In genomic region chr1:51506537-51506936, GRCh38 we compare ENCODE assay signal across 9 cellular contexts. TPM values are rescaled to one million over a fixed set of nuclear protein-coding genes. Genes with fewer than 3 reads are reported as not detected.
DNase-seq lines count a peak whose midpoint lies in the region; ATAC-seq, FAIRE-seq and TF ChIP-seq lines count a peak whose summit lies in the region.
"Had no signal": no experiment of that assay in that cellular context is flagged by ENCODE, and none has a peak within 500 bp of the region (broad histone marks: within the 10 kb centered on the region; RNA-seq: fewer than 3 reads in every experiment).

No MANE protein-coding gene starts in this region.

- DNase-seq in CD4-positive, alpha-beta T cell, result no peak
- DNase-seq in HEK293T (ENCODE audit: extremely low spot score) (no peak), astrocyte of the cerebellum (ENCODE audit: low read depth) (peak; percentile 88), myocyte (ENCODE audit: low read depth) (peak; percentile 74), NCI-H1417 (lab: John Stamatoyannopoulos, UW) (no peak), kidney glomerular epithelial cell (lab: John Stamatoyannopoulos, UW) (no peak), small intestine (no peak), mesenteric fat pad (ENCODE audit: low spot score) (no peak)

- H3K27ac ChIP-seq in CD4-positive, alpha-beta T cell (ENCODE audit: low read depth, low read length), result no peak overlapping the region
- H3K27ac ChIP-seq in small intestine (ENCODE audit: low read depth in 1 of 2, low read length in 1 of 2), result no peak overlapping the region
- H3K27ac ChIP-seq: neutrophil had no signal

- CTCF ChIA-PET in CD4-positive, alpha-beta T cell (lab: Charles Lee), result interaction anchor here (1.6 kb wide), 1 partner anchor 29 kb away, joined by 3 read pairs; no protein-coding TSS in a partner anchor
- CTCF ChIA-PET in HEK293T (lab: Yijun Ruan, JAX), result no interaction called here

- FAIRE-seq in small intestine (lab: Jason Lieb, UNC), result no peak

- POLR2A ChIA-PET in CD4-positive, alpha-beta T cell (lab: Charles Lee), result interaction anchor here (1.1 kb wide), 1 partner anchor 14 kb away, joined by 3 read pairs; no protein-coding TSS in a partner anchor
- POLR2A ChIA-PET in HEK293T (lab: Yijun Ruan, JAX), result no interaction called here

- no peaks in the 10 kb centered on the region for H3K9me3 Mint-ChIP-seq in CD4-positive, alpha-beta T cell

- ATAC-seq in CD4-positive, alpha-beta T cell (ENCODE audit: poor library complexity), result peak; percentile 32

- peaks cover 0 to 2% of the 10 kb centered on the region in 2 donors for H3K4me1 ChIP-seq in small intestine (ENCODE audit: control insufficient read depth in 2 of 2, insufficient read depth in 1 of 2, low read depth in 1 of 2, low read length in 1 of 2)

- no peak overlapping the region for H3K27ac Mint-ChIP-seq in CD4-positive, alpha-beta T cell

- in situ Hi-C loops in astrocyte of the cerebellum (cut with HindIII; ENCODE audit: low sequenced_read_pairs), result no loop called here

- H3K4me3 ChIP-seq in astrocyte of the cerebellum (ENCODE audit: low read depth, low read length) (peak overlapping the region; percentile 1), small intestine (ENCODE audit: low read depth in 1 of 2, low read length in 2 of 2) (no peak overlapping the region)

- WGBS in small intestine, 3 donors, result 40 to 58% (median 46%) methylated on average over 3 of the region's 3 CpGs

- intact Hi-C loops in CD4-positive, alpha-beta T cell (cut with DNase I, micrococcal nuclease), result no loop called here

- H3K36me3 ChIP-seq in small intestine (ENCODE audit: control insufficient read depth in 2 of 2, insufficient read depth in 2 of 2, low read length in 2 of 2), result no peaks in the 10 kb centered on the region

- H3K27me3 Mint-ChIP-seq in CD4-positive, alpha-beta T cell, result no peaks in the 10 kb centered on the region

- peaks cover 62% of the 10 kb centered on the region for H3K4me1 Mint-ChIP-seq in CD4-positive, alpha-beta T cell (ENCODE audit: low read depth)

- H3K4me3 Mint-ChIP-seq in CD4-positive, alpha-beta T cell, result peak overlapping the region; percentile 27

- no peaks in the 10 kb centered on the region for H3K9me3 ChIP-seq in CD4-positive, alpha-beta T cell (ENCODE audit: control insufficient read depth, low read length)
- no peaks in the 10 kb centered on the region for H3K9me3 ChIP-seq in small intestine (ENCODE audit: control insufficient read depth, low read depth)
- H3K9me3 ChIP-seq: neutrophil had no signal

- peaks cover 46% of the 10 kb centered on the region for H3K36me3 Mint-ChIP-seq in CD4-positive, alpha-beta T cell (ENCODE audit: low read depth)

- no peak for TF ChIP-seq CTCF in CD4-positive, alpha-beta T cell (IDR thresholded peaks at IDR 0.05)
- no peak for TF ChIP-seq CTCF in astrocyte of the cerebellum (IDR thresholded peaks at IDR 0.05; ENCODE audit: low read depth, low read length, missing control alignments)

- no peaks in the 10 kb centered on the region for H3K27me3 ChIP-seq in CD4-positive, alpha-beta T cell (ENCODE audit: control insufficient read depth, insufficient read depth, low read length)
- no peaks in the 10 kb centered on the region for H3K27me3 ChIP-seq in small intestine (ENCODE audit: control insufficient read depth in 2 of 2, insufficient read depth in 2 of 2, low read length in 2 of 2)
- H3K27me3 ChIP-seq: neutrophil had no signal

TF ChIP-seq in HEK293T, 16 proteins besides CTCF, POLR2A, EP300 and RAD21:
- peak; percentile 84 for TF ChIP-seq ZNF384 (IDR thresholded peaks at IDR 0.05)
- no peak for TF ChIP-seq L3MBTL2 (conservative IDR thresholded peaks at IDR 0.05)

RNA-seq across cellular contexts. Expression of gene EPS15, which starts 12.5 kb away (rescaled TPM):
- 10 to 100 TPM; 44.5 to 47.9 TPM for total RNA-seq in CD4-positive, alpha-beta T cell
- total RNA-seq in myocyte, result 21.0 and 35.9 TPM in 2 replicates
- 21.2 TPM for polyA plus RNA-seq in myocyte (2012)
- polyA plus RNA-seq in small intestine, result 10 to 100 TPM; 14.1 to 15.3 (median 15.1) TPM
- 98.9 TPM for total RNA-seq in mesenteric fat pad

Comparison
In these comparisons a context has a peak if more than half of its experiments do, and no peak if none do; other contexts are left out.
1. DNase-seq: peak in astrocyte of the cerebellum (single experiment) and myocyte (single experiment); none in CD4-positive, alpha-beta T cell (0 of 10), HEK293T (single experiment), NCI-H1417 (0 of 3), kidney glomerular epithelial cell (single experiment), small intestine (single experiment) and mesenteric fat pad (single experiment).